In the genomic region with DNA sequence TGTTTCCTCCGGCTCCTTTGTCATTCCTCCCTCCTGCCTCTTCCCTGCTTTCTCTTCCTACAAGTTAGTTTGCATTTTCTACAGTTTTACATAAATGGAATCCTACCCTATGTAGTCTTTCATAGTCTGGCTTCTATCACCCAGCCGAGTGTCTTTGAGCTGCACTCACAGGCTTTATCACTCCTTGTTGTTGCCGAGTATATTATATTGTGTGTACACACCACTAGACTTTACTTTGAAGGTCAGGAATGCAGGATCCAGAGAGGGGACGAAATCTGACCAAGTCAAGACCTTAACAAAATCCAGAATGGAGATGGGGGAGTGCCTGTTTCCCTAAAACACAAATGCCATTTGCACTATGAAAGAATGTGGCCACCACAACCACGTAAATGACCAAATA, we compare ENCODE assay signal across 17 cellular contexts.
DNase-seq lines count a peak whose midpoint lies in the region; ATAC-seq and TF ChIP-seq lines count a peak whose summit lies in the region.
"Had no signal": no experiment of that assay in that cellular context is flagged by ENCODE, and none has a peak within 500 bp of the region (broad histone marks: within the 10 kb centered on the region; RNA-seq: fewer than 3 reads in every experiment).

No MANE protein-coding gene starts in this region.

- H3K4me1 ChIP-seq in GM23338 (ENCODE audit: insufficient read depth), result peaks cover 51% of the 10 kb centered on the region
- H3K4me1 ChIP-seq in HUES6 (ENCODE audit: control insufficient read depth, insufficient read depth, low read length), result peaks cover 34% of the 10 kb centered on the region
- peaks cover 13% of the 10 kb centered on the region for H3K4me1 ChIP-seq in hepatocyte (ENCODE audit: insufficient read depth)
- peaks cover 18% of the 10 kb centered on the region for H3K4me1 ChIP-seq in smooth muscle cell (ENCODE audit: low read depth)
- H3K4me1 ChIP-seq: SJCRH30 had no signal

- H3K9me3 ChIP-seq in HUES6 (ENCODE audit: control insufficient read depth, insufficient read depth, low read depth, low read length) (no peaks in the 10 kb centered on the region), hepatocyte (ENCODE audit: low read depth) (no peaks in the 10 kb centered on the region), smooth muscle cell (replicated peaks; ENCODE audit: low read depth) (no peaks in the 10 kb centered on the region)
- H3K9me3 ChIP-seq: SJCRH30 had no signal

- H3K9me3 Mint-ChIP-seq in GM23338, result no peaks in the 10 kb centered on the region; the same call in 2 of the 3 replicates

- TF ChIP-seq CTCF in GM23338 (conservative IDR thresholded peaks at IDR 0.05; ENCODE audit: low read depth in 2 of 2), result no peak
- TF ChIP-seq CTCF in hepatocyte (IDR thresholded peaks at IDR 0.05; ENCODE audit: poor library complexity), result no peak
- TF ChIP-seq CTCF in smooth muscle cell (IDR thresholded peaks at IDR 0.05; ENCODE audit: borderline replicate concordance, insufficient read depth, poor library complexity, severe bottlenecking), result no peak

- H3K27me3 ChIP-seq in GM23338 (ENCODE audit: insufficient read depth) (no peaks in the 10 kb centered on the region), HUES6 (ENCODE audit: control insufficient read depth, insufficient read depth, low read length) (no peaks in the 10 kb centered on the region), hepatocyte (no peaks in the 10 kb centered on the region), smooth muscle cell (ENCODE audit: low read depth) (no peaks in the 10 kb centered on the region)
- H3K27me3 ChIP-seq: SJCRH30 had no signal

- DNase-seq in GM23338 (ENCODE audit: low spot score) (peak; percentile 36), hepatocyte (ENCODE audit: low spot score) (no peak), smooth muscle cell (lab: John Stamatoyannopoulos, UW; ENCODE audit: unreplicated experiment) (no peak), hypothalamus (lab: John Stamatoyannopoulos, UW) (no peak), Ammon's horn (ENCODE audit: low spot score) (no peak), MV-4-11 (lab: John Stamatoyannopoulos, UW) (no peak)
- DNase-seq in activated CD4-positive, alpha-beta T cell treated with anti-CD3 and anti-CD28 coated beads, Interleukin-2, amount 50 U/mL, for 48 hours, result no peak
- DNase-seq: activated T-cell treated with anti-CD3 and anti-CD28 coated beads, Interleukin-2, amount 50 U/mL, for 48 hours; CD4-positive, CD25-positive, alpha-beta regulatory T cell; NCI-H1105 treated with DMSO at 0.1 percent for 48 hours; NCI-H226; SJCRH30; stimulated activated CD4-positive, alpha-beta T cell treated with anti-CD3 and anti-CD28 coated beads, Interleukin-15, amount 100 ng/mL, for 24 hours; T1000 had no signal

- H3K4me3 Mint-ChIP-seq in GM23338, result peak overlapping the region; percentile 11; the same call in 1 of the 3 replicates
- H3K4me3 Mint-ChIP-seq: CD4-positive, CD25-positive, alpha-beta regulatory T cell had no signal

- H3K4me3 ChIP-seq in GM23338, result peak overlapping the region; percentile 23; the same call in 1 of the 2 replicates
- no peak overlapping the region for H3K4me3 ChIP-seq in HUES6 (ENCODE audit: low read depth, low read length)
- H3K4me3 ChIP-seq in hepatocyte, result no peak overlapping the region
- H3K4me3 ChIP-seq in smooth muscle cell, result no peak overlapping the region
- H3K4me3 ChIP-seq: K562, SJCRH30 had no signal

- H3K4me1 Mint-ChIP-seq in GM23338, result peaks cover 51% of the 10 kb centered on the region

- H3K4me2 ChIP-seq in GM23338 (peak overlapping the region; percentile 64), hepatocyte (peak overlapping the region; percentile 43), smooth muscle cell (peak overlapping the region; percentile 21)

- H3F3A ChIP-seq in GM23338 (replicated peaks; ENCODE audit: low read depth), result no peaks in the 10 kb centered on the region; the same call in none of the 2 replicates
- peaks cover 5% of the 10 kb centered on the region for H3F3A ChIP-seq in smooth muscle cell (ENCODE audit: low read depth)

- peak overlapping the region; percentile 86 for H3K27ac Mint-ChIP-seq in GM23338
- H3K27ac Mint-ChIP-seq: CD4-positive, CD25-positive, alpha-beta regulatory T cell; progenitor cell of endocrine pancreas had no signal

- peaks cover 4% of the 10 kb centered on the region for H3K27me3 Mint-ChIP-seq in GM23338 (ENCODE audit: insufficient read depth, low read depth, poor library complexity)
- H3K27me3 Mint-ChIP-seq: CD4-positive, CD25-positive, alpha-beta regulatory T cell had no signal

- H3K9me2 ChIP-seq in GM23338 (ENCODE audit: insufficient read depth) (no peaks in the 10 kb centered on the region), hepatocyte (replicated peaks; ENCODE audit: insufficient read depth) (no peaks in the 10 kb centered on the region)

- no peaks in the 10 kb centered on the region for H3K36me3 Mint-ChIP-seq in GM23338 (ENCODE audit: low read depth)

- no peaks in the 10 kb centered on the region for H3K79me2 ChIP-seq in GM23338 (replicated peaks; ENCODE audit: insufficient read depth)
- no peaks in the 10 kb centered on the region for H3K79me2 ChIP-seq in hepatocyte
- H3K79me2 ChIP-seq in smooth muscle cell (ENCODE audit: low read depth), result peaks cover 8% of the 10 kb centered on the region

- H3K27ac ChIP-seq in GM23338 (ENCODE audit: low read depth) (peak overlapping the region; percentile 89), HUES6 (ENCODE audit: low read depth, low read length) (peak overlapping the region; percentile 3; the same call in 1 of the 2 replicates), hepatocyte (peak overlapping the region; percentile 34), smooth muscle cell (ENCODE audit: low read depth) (peak overlapping the region; percentile 40)
- H3K27ac ChIP-seq: SJCRH30 had no signal

- no peak overlapping the region for H3K9ac ChIP-seq in HUES6 (ENCODE audit: low read length)
- H3K9ac ChIP-seq in smooth muscle cell (ENCODE audit: low read depth), result no peak overlapping the region

- no peaks in the 10 kb centered on the region for H4K20me1 ChIP-seq in GM23338 (replicated peaks; ENCODE audit: insufficient read depth)
- H4K20me1 ChIP-seq in hepatocyte (ENCODE audit: insufficient read depth, poor library complexity, severe bottlenecking), result no peaks in the 10 kb centered on the region
- H4K20me1 ChIP-seq in smooth muscle cell (ENCODE audit: low read depth), result peaks cover 8% of the 10 kb centered on the region

- 21% methylated on average over 5 of the region's 5 CpGs for WGBS in hepatocyte (ENCODE audit: low lambda C conversion rate, missing lambda C conversion rate)
- WGBS in smooth muscle cell (ENCODE audit: low lambda C conversion rate), result 28% methylated on average over 5 of the region's 5 CpGs

- H3K36me3 ChIP-seq in GM23338 (ENCODE audit: insufficient read depth) (no peaks in the 10 kb centered on the region), HUES6 (ENCODE audit: control insufficient read depth, insufficient read depth, low read length) (no peaks in the 10 kb centered on the region), hepatocyte (replicated peaks; ENCODE audit: insufficient read depth, low read depth) (no peaks in the 10 kb centered on the region), smooth muscle cell (ENCODE audit: low read depth) (no peaks in the 10 kb centered on the region)
- H3K36me3 ChIP-seq: SJCRH30 had no signal

- H2AFZ ChIP-seq in GM23338 (no peak overlapping the region), hepatocyte (no peak overlapping the region), smooth muscle cell (ENCODE audit: low read depth) (no peak overlapping the region)

- ATAC-seq in GM23338, result peak; percentile 18
- ATAC-seq: K562 had no signal

TF ChIP-seq in GM23338, 12 proteins besides CTCF, POLR2A, EP300 and RAD21:
- TF ChIP-seq EZH2 (IDR thresholded peaks at IDR 0.05; ENCODE audit: low read depth, unreplicated experiment) (no peak), POLR2AphosphoS5 (IDR thresholded peaks at IDR 0.05; ENCODE audit: low read depth) (no peak), STAT1 (IDR thresholded peaks at IDR 0.05; ENCODE audit: unreplicated experiment) (no peak), ZNF331 (CRISPR knock-in tag; IDR thresholded peaks at IDR 0.05; ENCODE audit: low read depth) (no peak)
- TF ChIP-seq, protein P1, sequence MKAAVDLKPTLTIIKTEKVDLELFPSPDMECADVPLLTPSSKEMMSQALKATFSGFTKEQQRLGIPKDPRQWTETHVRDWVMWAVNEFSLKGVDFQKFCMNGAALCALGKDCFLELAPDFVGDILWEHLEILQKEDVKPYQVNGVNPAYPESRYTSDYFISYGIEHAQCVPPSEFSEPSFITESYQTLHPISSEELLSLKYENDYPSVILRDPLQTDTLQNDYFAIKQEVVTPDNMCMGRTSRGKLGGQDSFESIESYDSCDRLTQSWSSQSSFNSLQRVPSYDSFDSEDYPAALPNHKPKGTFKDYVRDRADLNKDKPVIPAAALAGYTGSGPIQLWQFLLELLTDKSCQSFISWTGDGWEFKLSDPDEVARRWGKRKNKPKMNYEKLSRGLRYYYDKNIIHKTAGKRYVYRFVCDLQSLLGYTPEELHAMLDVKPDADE (IDR thresholded peaks at IDR 0.05), result no peak

Comparison
In these comparisons a context has a peak if more than half of its experiments do, and no peak if none do; other contexts are left out.
1. H3K27ac ChIP-seq: peak in every context shown above with its lines; median percentile 89 in GM23338; 40 in smooth muscle cell; 34 in hepatocyte; 3 in HUES6.